15 cellular contexts compared by ENCODE assay signal in the genomic region with DNA sequence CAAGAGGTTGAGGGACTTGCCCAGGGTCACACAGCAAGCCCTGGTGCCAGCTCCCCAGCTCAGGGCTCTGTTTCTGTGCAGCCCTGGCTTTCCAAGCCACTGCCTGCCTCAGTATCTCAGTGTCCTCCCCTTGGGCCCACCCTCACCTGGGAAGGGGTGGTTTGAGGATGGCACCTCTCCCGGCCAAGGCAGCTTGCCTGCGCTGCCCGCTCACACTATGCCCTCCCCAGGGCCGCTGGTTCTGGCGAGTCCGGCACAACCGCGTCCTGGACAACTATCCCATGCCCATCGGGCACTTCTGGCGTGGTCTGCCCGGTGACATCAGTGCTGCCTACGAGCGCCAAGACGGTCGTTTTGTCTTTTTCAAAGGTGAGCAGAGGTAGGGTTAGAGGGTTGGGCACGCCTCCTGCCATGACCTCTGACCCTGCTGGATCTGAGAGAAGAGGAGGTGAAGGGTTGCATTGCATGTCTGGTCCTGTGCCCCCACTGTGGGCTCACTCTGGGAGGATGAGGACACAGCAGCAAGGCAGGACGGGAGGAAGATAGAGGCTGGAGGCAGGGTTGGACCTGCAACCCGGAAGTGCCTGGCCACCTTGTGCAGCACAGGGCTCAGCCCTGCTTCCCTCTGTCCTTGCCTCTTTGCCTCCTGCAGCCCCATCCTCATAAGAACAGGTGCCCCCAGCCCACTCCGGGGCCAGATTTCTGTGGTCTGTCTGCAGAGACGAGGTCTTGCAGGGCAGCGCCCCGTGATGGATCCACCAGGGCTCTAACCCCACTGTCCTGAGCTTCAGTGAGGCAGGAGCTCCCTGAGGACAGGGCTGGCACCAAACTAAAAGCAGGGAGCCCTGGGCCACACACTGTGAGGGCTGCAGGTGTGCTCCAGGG.
"Had no signal": no experiment of that assay in that cellular context is flagged by ENCODE, and none has a peak within 500 bp of the region (broad histone marks: within the 10 kb centered on the region; RNA-seq: fewer than 3 reads in every experiment).

No MANE protein-coding gene starts in this region.

- H3K4me2 ChIP-seq: hepatocyte had no signal

- H2AFZ ChIP-seq: hepatocyte had no signal

- DNase-seq: foreskin melanocyte; head of caudate nucleus; left colon; mesendoderm; naive B cell; small intestine; stimulated activated CD4-positive, alpha-beta T cell treated with anti-CD3 and anti-CD28 coated beads, Interleukin-12 subunit alpha, Interleukin-12 subunit beta, amount 100 ng/mL, for 4 hours; stimulated activated naive CD4-positive, alpha-beta T cell treated with Interleukin-2 at 50 U/mL for 16 hours; trophoblast cell; uterus had no signal

- FAIRE-seq: colon, endothelial cell of umbilical vein, small intestine had no signal

- H3K79me2 ChIP-seq: hepatocyte had no signal

- ATAC-seq: left colon had no signal

- H3K4me3 ChIP-seq: hepatocyte, right atrium auricular region, uterus had no signal

- H3K27me3 ChIP-seq: hepatocyte, neutrophil, right atrium auricular region, uterus had no signal

- H3K4me1 ChIP-seq: uterus had no signal

- H3K36me3 ChIP-seq: neutrophil, uterus had no signal

- H3K27ac ChIP-seq: hepatocyte, neutrophil, right atrium auricular region, uterus had no signal

- H3K9me3 ChIP-seq: neutrophil, right atrium auricular region, uterus had no signal
